8 cellular contexts compared by ENCODE assay signal in the genomic region with DNA sequence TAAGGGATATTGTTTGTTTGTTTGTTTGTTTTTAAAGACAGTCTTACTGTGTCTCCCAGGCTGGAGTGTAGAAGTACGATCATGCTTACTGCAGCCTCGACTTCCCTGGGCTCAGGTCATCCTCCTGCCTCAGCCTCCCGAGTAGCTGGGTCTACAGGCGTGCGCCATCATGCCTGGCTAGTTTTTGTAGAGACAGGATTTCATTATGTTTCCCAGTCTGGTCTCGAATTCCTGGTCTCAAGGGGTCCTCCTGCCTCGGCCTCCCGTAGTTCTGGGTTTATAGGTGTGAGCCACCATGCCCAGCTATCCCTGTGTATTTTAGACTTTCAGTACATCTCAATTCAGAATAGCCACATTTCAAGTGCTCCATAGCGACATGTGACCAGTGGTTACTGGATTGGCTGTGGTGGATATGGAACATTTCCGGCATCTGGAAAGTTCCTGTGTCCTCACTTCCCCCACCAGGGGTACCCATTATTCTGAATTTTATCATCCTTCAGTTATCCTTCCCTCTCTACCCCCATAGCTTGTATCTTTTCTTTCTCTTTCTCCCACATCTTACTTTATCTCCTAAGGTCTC.
A peak's percentile ranks its signal among the peaks of the same experiment; 100 is the strongest.
DNase-seq lines count a peak whose midpoint lies in the region; ATAC-seq and TF ChIP-seq lines count a peak whose summit lies in the region.
"Had no signal": no experiment of that assay in that cellular context is flagged by ENCODE, and none has a peak within 500 bp of the region (broad histone marks: within the 10 kb centered on the region; RNA-seq: fewer than 3 reads in every experiment).

No MANE protein-coding gene starts in this region.

- H3K27me3 Mint-ChIP-seq in CD8-positive, alpha-beta T cell (ENCODE audit: low read depth) = peaks cover 2% of the 10 kb centered on the region
- H3K27me3 Mint-ChIP-seq in activated naive CD8-positive, alpha-beta T cell treated with anti-CD3 and anti-CD28 coated beads for 36 hours = no peaks in the 10 kb centered on the region
- no peaks in the 10 kb centered on the region for H3K27me3 Mint-ChIP-seq in natural killer cell (ENCODE audit: low read depth in 2 of 2)

- peak overlapping the region; percentile 88 for H3K4me2 ChIP-seq in HCT116 (ENCODE audit: low read length)

- H4K20me1 ChIP-seq in HCT116 (ENCODE audit: insufficient read depth) = no peaks in the 10 kb centered on the region

- TF ChIP-seq RAD21 in HCT116 (IDR thresholded peaks at IDR 0.05; ENCODE audit: low read depth) = no peak

- no peak for DNase-seq in CD8-positive, alpha-beta T cell
- DNase-seq in HCT116 (ENCODE audit: low read depth, low spot score) = no peak
- no peak for DNase-seq in activated naive CD8-positive, alpha-beta T cell treated with anti-CD3 and anti-CD28 coated beads for 36 hours
- DNase-seq in natural killer cell = no peak

- H3K9me3 Mint-ChIP-seq in CD8-positive, alpha-beta T cell = no peaks in the 10 kb centered on the region
- H3K9me3 Mint-ChIP-seq in activated naive CD8-positive, alpha-beta T cell treated with anti-CD3 and anti-CD28 coated beads for 36 hours = peaks cover 2% of the 10 kb centered on the region
- no peaks in the 10 kb centered on the region for H3K9me3 Mint-ChIP-seq in natural killer cell

- no peak for TF ChIP-seq CTCF in CD8-positive, alpha-beta T cell (IDR thresholded peaks at IDR 0.05)
- TF ChIP-seq CTCF in HCT116 (IDR thresholded peaks at IDR 0.05 in 2 of 3, conservative IDR thresholded peaks at IDR 0.05 in 1 of 3; ENCODE audit: borderline replicate concordance in 1 of 3, insufficient read depth in 1 of 3, low read depth in 2 of 3, low read length in 2 of 3) (no peak), natural killer cell (IDR thresholded peaks at IDR 0.05) (no peak)

- peaks cover 18% of the 10 kb centered on the region for H3K4me1 ChIP-seq in CD8-positive, alpha-beta T cell (ENCODE audit: insufficient read depth, low read length)
- peaks cover 10 to 17% of the 10 kb centered on the region in 2 experiments; a peak in 3 of 4 replicates for H3K4me1 ChIP-seq in HCT116 (ENCODE audit: control insufficient read depth in 1 of 2, insufficient read depth in 2 of 2, low read length in 2 of 2)

- BruUV-seq in HCT116 (replicated peaks; lab: Mats Ljungman, UMichigan) = no TSS peak

- no peaks in the 10 kb centered on the region for H3K36me3 ChIP-seq in CD8-positive, alpha-beta T cell (ENCODE audit: insufficient read depth, low read length)
- H3K36me3 ChIP-seq in HCT116 (ENCODE audit: control insufficient read depth in 1 of 2, insufficient read depth in 2 of 2, low read length in 2 of 2) = no peaks in the 10 kb centered on the region; a peak in 1 of 4 replicates
- H3K36me3 ChIP-seq: heart left ventricle had no signal

- H3K36me3 Mint-ChIP-seq in CD8-positive, alpha-beta T cell = peaks cover 4% of the 10 kb centered on the region
- H3K36me3 Mint-ChIP-seq in activated naive CD8-positive, alpha-beta T cell treated with anti-CD3 and anti-CD28 coated beads for 36 hours = peaks cover 2% of the 10 kb centered on the region
- H3K36me3 Mint-ChIP-seq in natural killer cell = no peaks in the 10 kb centered on the region

- H3K79me2 ChIP-seq in HCT116 (ENCODE audit: insufficient read depth, low read length) = peaks cover 8% of the 10 kb centered on the region; the same call in 1 of the 2 replicates

- peak overlapping the region; percentile 95 for H3K27ac ChIP-seq in CD8-positive, alpha-beta T cell (ENCODE audit: low read depth, low read length)
- H3K27ac ChIP-seq in HCT116 (ENCODE audit: low read depth, low read length) = no peak overlapping the region

- ATAC-seq in CD8-positive, alpha-beta T cell = no peak
- no peak for ATAC-seq in HCT116
- no peak for ATAC-seq in natural killer cell
- ATAC-seq in GM18511 (IDR thresholded peaks at IDR 0.05; ENCODE audit: unreplicated experiment) = no peak
- no peak for ATAC-seq in HG02588 (IDR thresholded peaks at IDR 0.05; ENCODE audit: unreplicated experiment)
- ATAC-seq in GM19328 (IDR thresholded peaks at IDR 0.05; ENCODE audit: unreplicated experiment) = no peak

- H3K4me3 Mint-ChIP-seq in CD8-positive, alpha-beta T cell = peak overlapping the region; percentile 57
- H3K4me3 Mint-ChIP-seq in activated naive CD8-positive, alpha-beta T cell treated with anti-CD3 and anti-CD28 coated beads for 36 hours = peak overlapping the region; percentile 40
- H3K4me3 Mint-ChIP-seq in natural killer cell = peak overlapping the region; percentile 70

- no peaks in the 10 kb centered on the region for H3K9me2 ChIP-seq in HCT116 (ENCODE audit: insufficient read depth)

- no peaks in the 10 kb centered on the region for H3K27me3 ChIP-seq in CD8-positive, alpha-beta T cell (ENCODE audit: insufficient read depth, low read length)
- no peaks in the 10 kb centered on the region for H3K27me3 ChIP-seq in HCT116 (ENCODE audit: insufficient read depth, low read length)
- H3K27me3 ChIP-seq: heart left ventricle had no signal

- H2AFZ ChIP-seq in HCT116 (ENCODE audit: low read depth, low read length, poor library complexity, severe bottlenecking) = no peak overlapping the region

- POLR2A ChIA-PET in CD8-positive, alpha-beta T cell (lab: Charles Lee) = interaction anchor here (0.6 kb wide), 1 partner anchor 64 kb away, joined by 3 read pairs; no protein-coding TSS in a partner anchor
- POLR2A ChIA-PET in HCT116 (lab: Charles Lee) = no interaction called here

- TF ChIP-seq POLR2A in HCT116 (IDR thresholded peaks at IDR 0.05; ENCODE audit: borderline replicate concordance, extremely low read depth, insufficient read depth, insufficient read length) = no peak

- peaks cover 21% of the 10 kb centered on the region for H3K4me1 Mint-ChIP-seq in CD8-positive, alpha-beta T cell (ENCODE audit: low read depth)
- peaks cover 15% of the 10 kb centered on the region for H3K4me1 Mint-ChIP-seq in activated naive CD8-positive, alpha-beta T cell treated with anti-CD3 and anti-CD28 coated beads for 36 hours
- H3K4me1 Mint-ChIP-seq in natural killer cell = peaks cover 21 to 22% of the 10 kb centered on the region in 2 donors

- RAD21 ChIA-PET in HCT116 (lab: Charles Lee; ENCODE audit: low non-redundant PET in 1 of 2, low total read pairs in 2 of 2, uncharacterized antibody in 2 of 2, unreplicated experiment in 2 of 2) = no interaction called here

- H3K27ac Mint-ChIP-seq in CD8-positive, alpha-beta T cell = peak overlapping the region; percentile 19
- no peak overlapping the region for H3K27ac Mint-ChIP-seq in activated naive CD8-positive, alpha-beta T cell treated with anti-CD3 and anti-CD28 coated beads for 36 hours
- H3K27ac Mint-ChIP-seq in natural killer cell = peak overlapping the region; percentile 80 to 94

- no peak overlapping the region for H3K4me3 ChIP-seq in CD8-positive, alpha-beta T cell (ENCODE audit: low read depth, low read length)
- H3K4me3 ChIP-seq in HCT116 (replicated peaks in 1 of 2; ENCODE audit: low read depth in 1 of 2, low read length in 2 of 2) = peak overlapping the region in 1 of 2 experiments; percentile 87; a peak in 1 of 4 replicates

- CTCF ChIA-PET in CD8-positive, alpha-beta T cell (lab: Charles Lee) = no interaction called here
- CTCF ChIA-PET in HCT116 (lab: Charles Lee) = no interaction called here

- intact Hi-C loops in CD8-positive, alpha-beta T cell (cut with DNase I, micrococcal nuclease) = loop anchor here in 1 of 2 experiments (10.0 kb wide), 1 partner anchor 285 kb away; no protein-coding TSS in a partner anchor
- intact Hi-C loops in HCT116 (cut with micrococcal nuclease) (no loop called here), natural killer cell (cut with micrococcal nuclease) (no loop called here)

- no peak overlapping the region for H3K9ac ChIP-seq in HCT116 (ENCODE audit: low read length)

- H3K9me3 ChIP-seq in CD8-positive, alpha-beta T cell (ENCODE audit: low read length) = no peaks in the 10 kb centered on the region
- H3K9me3 ChIP-seq in HCT116 (ENCODE audit: control insufficient read depth in 1 of 2, insufficient read depth in 1 of 2, low read depth in 1 of 2, low read length in 2 of 2) = no peaks in the 10 kb centered on the region

TF ChIP-seq in HCT116, 20 proteins besides CTCF, POLR2A, EP300 and RAD21 (continues in another document):
- no peak for TF ChIP-seq EZH2phosphoT487 (IDR thresholded peaks at IDR 0.05; ENCODE audit: borderline replicate concordance)
- TF ChIP-seq EGR1 (IDR thresholded peaks at IDR 0.05; ENCODE audit: low read depth) = no peak
- no peak for TF ChIP-seq EZH2 (IDR thresholded peaks at IDR 0.05)
- TF ChIP-seq, protein P1, sequence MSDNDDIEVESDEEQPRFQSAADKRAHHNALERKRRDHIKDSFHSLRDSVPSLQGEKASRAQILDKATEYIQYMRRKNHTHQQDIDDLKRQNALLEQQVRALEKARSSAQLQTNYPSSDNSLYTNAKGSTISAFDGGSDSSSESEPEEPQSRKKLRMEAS (IDR thresholded peaks at IDR 0.05) = no peak
- no peak for TF ChIP-seq ELF1 (IDR thresholded peaks at IDR 0.05; ENCODE audit: borderline replicate concordance, low read depth)
- no peak for TF ChIP-seq CEBPB (IDR thresholded peaks at IDR 0.05; ENCODE audit: low read depth)
- TF ChIP-seq, protein P2, sequence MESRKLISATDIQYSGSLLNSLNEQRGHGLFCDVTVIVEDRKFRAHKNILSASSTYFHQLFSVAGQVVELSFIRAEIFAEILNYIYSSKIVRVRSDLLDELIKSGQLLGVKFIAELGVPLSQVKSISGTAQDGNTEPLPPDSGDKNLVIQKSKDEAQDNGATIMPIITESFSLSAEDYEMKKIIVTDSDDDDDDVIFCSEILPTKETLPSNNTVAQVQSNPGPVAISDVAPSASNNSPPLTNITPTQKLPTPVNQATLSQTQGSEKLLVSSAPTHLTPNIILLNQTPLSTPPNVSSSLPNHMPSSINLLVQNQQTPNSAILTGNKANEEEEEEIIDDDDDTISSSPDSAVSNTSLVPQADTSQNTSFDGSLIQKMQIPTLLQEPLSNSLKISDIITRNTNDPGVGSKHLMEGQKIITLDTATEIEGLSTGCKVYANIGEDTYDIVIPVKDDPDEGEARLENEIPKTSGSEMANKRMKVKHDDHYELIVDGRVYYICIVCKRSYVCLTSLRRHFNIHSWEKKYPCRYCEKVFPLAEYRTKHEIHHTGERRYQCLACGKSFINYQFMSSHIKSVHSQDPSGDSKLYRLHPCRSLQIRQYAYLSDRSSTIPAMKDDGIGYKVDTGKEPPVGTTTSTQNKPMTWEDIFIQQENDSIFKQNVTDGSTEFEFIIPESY (IDR thresholded peaks at IDR 0.05; ENCODE audit: extremely low read depth, insufficient replicate concordance, low read length) = no peak
